In the genomic region with DNA sequence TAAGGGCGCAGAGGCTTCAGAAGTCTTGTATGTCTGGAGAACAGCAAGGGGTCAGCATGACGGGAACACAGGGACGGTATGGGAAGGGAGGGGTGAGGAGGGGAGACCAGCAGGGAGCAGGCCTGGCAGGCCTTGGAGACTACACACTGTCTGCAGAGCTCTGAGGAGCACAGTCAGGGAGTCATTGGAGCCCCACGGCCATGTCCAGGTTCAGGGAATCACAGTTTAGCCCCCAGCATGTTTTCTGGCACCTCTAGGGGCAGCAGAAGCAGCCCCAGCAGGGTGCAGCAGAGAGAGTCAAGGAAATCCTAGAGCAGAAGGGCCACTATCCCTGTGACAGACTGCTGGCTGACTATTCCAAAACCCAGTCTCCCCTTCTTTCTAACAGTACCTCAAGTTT, we compare ENCODE assay signal across 11 cellular contexts. TPM values are rescaled to one million over a fixed set of nuclear protein-coding genes. Genes with fewer than 3 reads are reported as not detected.
DNase-seq lines count a peak whose midpoint lies in the region; ATAC-seq and TF ChIP-seq lines count a peak whose summit lies in the region.
"Had no signal": no experiment of that assay in that cellular context is flagged by ENCODE, and none has a peak within 500 bp of the region (broad histone marks: within the 10 kb centered on the region; RNA-seq: fewer than 3 reads in every experiment).

No MANE protein-coding gene starts in this region.

- DNase-seq in NCI-H82 (lab: John Stamatoyannopoulos, UW) (peak; percentile 61), NCI-H82 treated with DMSO at 0.1 percent for 48 hours (lab: John Stamatoyannopoulos, UW; ENCODE audit: unreplicated experiment) (no peak), H9 (no peak), WTC11 (ENCODE audit: low spot score) (no peak), left lung (no peak), cortex of kidney (lab: John Stamatoyannopoulos, UW) (no peak)
- DNase-seq in stimulated activated CD4-positive, alpha-beta T cell treated with anti-CD3 and anti-CD28 coated beads, Interleukin-2, amount 100 ng/mL, for 24 hours: no peak
- DNase-seq: stimulated activated CD4-positive, alpha-beta T cell treated with anti-CD3 and anti-CD28 coated beads, Interleukin-4, amount 100 ng/mL, for 24 hours; uterus had no signal

- H2BK12ac ChIP-seq in H9 (ENCODE audit: insufficient read length, low read depth, low read length): no peak overlapping the region

- H2AK5ac ChIP-seq in H9 (ENCODE audit: insufficient read length, low read length): no peak overlapping the region

- H3K4me1 Mint-ChIP-seq in H9: peaks cover 12 to 18% of the 10 kb centered on the region in 2 experiments
- peaks cover 10% of the 10 kb centered on the region for H3K4me1 Mint-ChIP-seq in WTC11

- no peak overlapping the region for H3T11ph ChIP-seq in H9 (ENCODE audit: low read length)

- no peak overlapping the region for H3K4me3 Mint-ChIP-seq in H9
- no peak overlapping the region for H3K4me3 Mint-ChIP-seq in WTC11
- H3K4me3 Mint-ChIP-seq: central memory CD8-positive, alpha-beta T cell had no signal

- H3K56ac ChIP-seq in H9 (ENCODE audit: insufficient read length, low read depth, low read length): no peak overlapping the region

- H3K9me3 ChIP-seq in H9 (ENCODE audit: control insufficient read depth, low read depth, low read length) (no peaks in the 10 kb centered on the region), left lung (no peaks in the 10 kb centered on the region)
- H3K9me3 ChIP-seq: uterus had no signal

- H3K18ac ChIP-seq in H9 (ENCODE audit: insufficient read length, low read depth, low read length): no peak overlapping the region

- H3K9ac ChIP-seq in H9 (ENCODE audit: extremely low read depth, insufficient read length, low read length): no peak overlapping the region

- H3K23me2 ChIP-seq in H9 (ENCODE audit: insufficient read length, low read depth, low read length, poor library complexity, severe bottlenecking): peaks cover 7% of the 10 kb centered on the region

- H3K4me1 ChIP-seq in H9 (ENCODE audit: insufficient read depth, low read length) (no peaks in the 10 kb centered on the region), left lung (peaks cover 0 to 13% of the 10 kb centered on the region in 2 donors)
- H3K4me1 ChIP-seq: uterus had no signal

- H4K5ac ChIP-seq in H9 (ENCODE audit: insufficient read length, low read depth, low read length): no peak overlapping the region

- H3K27me3 ChIP-seq in H9 (ENCODE audit: insufficient read depth, low read length): peaks cover 4% of the 10 kb centered on the region; the same call in 1 of the 2 replicates
- peaks cover 0 to 34% of the 10 kb centered on the region in 2 donors for H3K27me3 ChIP-seq in left lung
- H3K27me3 ChIP-seq: uterus had no signal

- no peak overlapping the region for H4K91ac ChIP-seq in H9 (ENCODE audit: insufficient read length, low read depth, low read length)

- no peaks in the 10 kb centered on the region for H4K20me1 ChIP-seq in H9 (ENCODE audit: control insufficient read depth, insufficient read depth, insufficient read length)

- intact Hi-C loops in left lung (cut with DNase I): no loop called here

- no peak overlapping the region for H2BK15ac ChIP-seq in H9 (ENCODE audit: low read depth, low read length)

- TF ChIP-seq CTCF in H9 (conservative IDR thresholded peaks at IDR 0.05): peak; percentile 45; the same call in 2 of the 3 replicates
- TF ChIP-seq CTCF in WTC11 (IDR thresholded peaks at IDR 0.05): no peak
- no peak for TF ChIP-seq CTCF in left lung (IDR thresholded peaks at IDR 0.05)

- ATAC-seq in WTC11 (no peak; the same call in 1 of the 2 replicates), left lung (peak; percentile 33), GM21529 (IDR thresholded peaks at IDR 0.05; ENCODE audit: unreplicated experiment) (no peak)

- no peak overlapping the region for H3K23ac ChIP-seq in H9 (ENCODE audit: insufficient read length, low read depth, low read length)

- H3K4me2 ChIP-seq in H9 (ENCODE audit: insufficient read depth, insufficient read length, low read length): no peak overlapping the region

- H3K79me2 ChIP-seq in H9 (ENCODE audit: insufficient read depth, low read length): no peaks in the 10 kb centered on the region

- no peak overlapping the region; the same call in 1 of the 2 replicates for H3K14ac ChIP-seq in H9 (ENCODE audit: insufficient read depth, low read length)

- no peak overlapping the region for H4K8ac ChIP-seq in H9 (replicated peaks; ENCODE audit: insufficient read length, low read depth, low read length)

- H3K4me3 ChIP-seq in left lung: peak overlapping the region in 1 of 2 donors; percentile 51
- H3K4me3 ChIP-seq: uterus had no signal

- H3K36me3 Mint-ChIP-seq in H9 (ENCODE audit: insufficient read depth in 1 of 3, low read depth in 3 of 3): no peaks in the 10 kb centered on the region
- no peaks in the 10 kb centered on the region for H3K36me3 Mint-ChIP-seq in WTC11

- H3K36me3 ChIP-seq in left lung: no peaks in the 10 kb centered on the region
- H3K36me3 ChIP-seq: uterus had no signal

- POLR2A ChIA-PET in WTC11 (lab: Charles Lee): no interaction called here

- no peak overlapping the region for H2BK5ac ChIP-seq in H9 (ENCODE audit: insufficient read length, low read length)

- 0 out of 7 replicates have a peak overlapping the region, but pooled peaks of 1 of the 3 experiments have one; percentile 23 for H3K27ac Mint-ChIP-seq in H9
- no peak overlapping the region for H3K27ac Mint-ChIP-seq in WTC11

- no peaks in the 10 kb centered on the region for H3K79me1 ChIP-seq in H9 (ENCODE audit: insufficient read depth, low read depth, low read length, poor library complexity, severe bottlenecking)

- no peak overlapping the region for H2AFZ ChIP-seq in H9 (ENCODE audit: low read length)

- no peak overlapping the region for H3K4ac ChIP-seq in H9 (ENCODE audit: low read depth, low read length)

- H3K9me3 Mint-ChIP-seq in H9 (no peaks in the 10 kb centered on the region), WTC11 (no peaks in the 10 kb centered on the region)
- H3K9me3 Mint-ChIP-seq: central memory CD8-positive, alpha-beta T cell had no signal

- no CpG with 5 or more reads among the region's 4 CpGs for WGBS in H9 (ENCODE audit: extremely low coverage, insufficient read length, low lambda C conversion rate)

- CTCF ChIA-PET in WTC11 (lab: Charles Lee): interaction anchor here (1.9 kb wide), 1 partner anchor 20 kb away, joined by 4 read pairs; no protein-coding TSS in a partner anchor

- H2BK120ac ChIP-seq in H9 (ENCODE audit: low read depth, low read length, poor library complexity, severe bottlenecking): no peak overlapping the region

- H3K27me3 Mint-ChIP-seq in H9 (ENCODE audit: low read depth): peaks cover 45% of the 10 kb centered on the region
- H3K27me3 Mint-ChIP-seq in WTC11 (ENCODE audit: low read depth): peaks cover 42% of the 10 kb centered on the region
- H3K27me3 Mint-ChIP-seq: central memory CD8-positive, alpha-beta T cell had no signal

- H2BK20ac ChIP-seq in H9 (ENCODE audit: low read depth, low read length, poor library complexity, severe bottlenecking): no peak overlapping the region

- H3K27ac ChIP-seq in H9 (ENCODE audit: insufficient read length, low read depth, low read length) (no peak overlapping the region), left lung (peak overlapping the region; percentile 26 to 50)
- H3K27ac ChIP-seq: uterus had no signal

TF ChIP-seq in WTC11, 78 proteins besides CTCF, POLR2A, EP300 and RAD21:
- no peak for TF ChIP-seq FOXJ3 (CRISPR knock-in tag; IDR thresholded peaks at IDR 0.05; ENCODE audit: borderline replicate concordance)
- TF ChIP-seq ZNF423 (CRISPR knock-in tag; IDR thresholded peaks at IDR 0.05): 0 out of 2 replicates have a peak, but pooled peaks have one; percentile 29

RNA-seq across cellular contexts. Expression of gene LAMP3, which starts 3.2 kb away (rescaled TPM):
- total RNA-seq in H9 (2021): 0.15 TPM in 1 of 2 replicates, not detected in the other
- 0.39 to 0.53 TPM (median 0.44 TPM) in 3 replicates for total RNA-seq in WTC11 (2021)
- 100 to 1,000 TPM; 201 to 243 TPM for total RNA-seq in left lung

Comparison
In these comparisons a context has a peak if more than half of its experiments do, and no peak if none do; other contexts are left out.
1. RNA of gene LAMP3, which starts 3.2 kb away (total RNA-seq): 201 to 243 TPM in left lung; 0.39 to 0.53 TPM in WTC11 and 0.15 TPM in H9; every median in the first group is over 100 times any median in the second.